In genomic region chr3:195140410-195140809, GRCh38 we compare ENCODE assay signal across 1 cellular context.
TF ChIP-seq lines count a peak whose summit lies in the region.

No MANE protein-coding gene starts in this region.

TF ChIP-seq in endothelial cell of umbilical vein, 7 proteins besides CTCF, POLR2A, EP300 and RAD21:
- TF ChIP-seq GATA2 (IDR thresholded peaks at IDR 0.05; ENCODE audit: insufficient read depth, insufficient read length, low read depth, low read length) (no peak), EZH2 (IDR thresholded peaks at IDR 0.05; ENCODE audit: borderline replicate concordance, low read depth, low read length, severe bottlenecking) (no peak), JUN (IDR thresholded peaks at IDR 0.05; ENCODE audit: borderline replicate concordance, insufficient read depth, insufficient read length, low read depth) (no peak)
